ENCODE assay signal across 16 cellular contexts in genomic region chr6:159766923-159767322, GRCh38. TPM values are rescaled to one million over a fixed set of nuclear protein-coding genes. Genes with fewer than 3 reads are reported as not detected.
"Had no signal": no experiment of that assay in that cellular context is flagged by ENCODE, and none has a peak within 500 bp of the region (broad histone marks: within the 10 kb centered on the region; RNA-seq: fewer than 3 reads in every experiment).

No MANE protein-coding gene starts in this region.

- H3K36me3 ChIP-seq: breast epithelium had no signal

- H3K27me3 Mint-ChIP-seq: activated B cell treated with CpG ODN at 0.5 μM for 24 hours, naive B cell, type B pancreatic cell had no signal

- H3K4me3 ChIP-seq: breast epithelium, dorsolateral prefrontal cortex, lower lobe of right lung, skin epidermis had no signal

- H3K9me3 Mint-ChIP-seq: activated naive CD4-positive, alpha-beta T cell treated with anti-CD3 and anti-CD28 coated beads, Interleukin-2, amount 50 U/mL, for 72 hours; T-helper 1 cell treated with Interleukin-12 subunit alpha and Interleukin-12 subunit beta and Interleukin-4 antibody, amounts not matched to agents 30 μg/mL and 1 μg/mL, for 36 hours; type B pancreatic cell had no signal

- H3K27ac Mint-ChIP-seq: activated B cell treated with CpG ODN at 0.5 μM for 24 hours; T-helper 1 cell treated with Interleukin-12 subunit alpha and Interleukin-12 subunit beta and Interleukin-4 antibody, amounts not matched to agents 30 μg/mL and 1 μg/mL, for 36 hours; type B pancreatic cell had no signal

- H3K9me3 ChIP-seq: breast epithelium, lower lobe of right lung, neutrophil had no signal

- DNase-seq: activated B cell treated with CpG ODN at 0.5 μM for 24 hours, anterior cingulate cortex, dorsolateral prefrontal cortex, glutamatergic neuron, lower lobe of right lung, naive B cell, posterior cingulate gyrus had no signal

- ATAC-seq: activated naive CD4-positive, alpha-beta T cell treated with anti-CD3 and anti-CD28 coated beads, Interleukin-2, amount 50 U/mL, for 72 hours; esophagus mucosa; lower lobe of right lung had no signal

- H3K27me3 ChIP-seq: breast epithelium, dorsolateral prefrontal cortex, neutrophil had no signal

- H3K4me3 Mint-ChIP-seq: activated B cell treated with CpG ODN at 0.5 μM for 24 hours; T-helper 1 cell treated with Interleukin-12 subunit alpha and Interleukin-12 subunit beta and Interleukin-4 antibody, amounts not matched to agents 30 μg/mL and 1 μg/mL, for 36 hours; type B pancreatic cell had no signal

- H3K4me1 ChIP-seq: breast epithelium had no signal

- H3K27ac ChIP-seq: breast epithelium, lower lobe of right lung, neutrophil, skin epidermis had no signal

RNA-seq across cellular contexts. Expression of gene PNLDC1, which starts 33.2 kb away (rescaled TPM):
- total RNA-seq: chondrocyte, esophagus mucosa, fibroblast of villous mesenchyme had no signal
